12 cellular contexts compared by ENCODE assay signal in genomic region chr3:177320765-177321247, GRCh38.
DNase-seq lines count a peak whose midpoint lies in the region; ATAC-seq and TF ChIP-seq lines count a peak whose summit lies in the region.
"Had no signal": no experiment of that assay in that cellular context is flagged by ENCODE, and none has a peak within 500 bp of the region (broad histone marks: within the 10 kb centered on the region; RNA-seq: fewer than 3 reads in every experiment).

No MANE protein-coding gene starts in this region.

- intact Hi-C loops in Calu3 (cut with micrococcal nuclease; ENCODE audit: unreplicated experiment): no loop called here
- intact Hi-C loops in body of pancreas (cut with DNase I): no loop called here

- no peak overlapping the region for H3K27ac ChIP-seq in body of pancreas

- no peaks in the 10 kb centered on the region for H3K4me1 ChIP-seq in body of pancreas

- DNase-seq in Calu3 (no peak), germinal center (ENCODE audit: low spot score) (peak; percentile 55), body of pancreas (no peak), HCEC 1CT (no peak), retina (no peak)
- DNase-seq in stimulated activated naive CD8-positive, alpha-beta T cell treated with anti-CD3 and anti-CD28 coated beads, Interleukin-15, Interleukin-2, amounts not matched to agents 100 U/mL and 50 U/mL, for 24 hours: no peak
- DNase-seq: amniotic stem cell; DMS53; stimulated activated CD4-positive, alpha-beta T cell treated with anti-CD3 and anti-CD28 coated beads, Interleukin-2, amount 100 ng/mL, for 48 hours; T-helper 2 cell had no signal

- H3K36me3 Mint-ChIP-seq in Calu3 (ENCODE audit: insufficient read depth, unreplicated experiment): no peaks in the 10 kb centered on the region

- H3K4me1 Mint-ChIP-seq in Calu3 (ENCODE audit: low read depth, unreplicated experiment): peaks cover 11% of the 10 kb centered on the region

- TF ChIP-seq POLR2A in body of pancreas (IDR thresholded peaks at IDR 0.05): no peak

- H3K4me3 ChIP-seq in body of pancreas: no peak overlapping the region

- peak overlapping the region; percentile 21 for H3K27ac Mint-ChIP-seq in Calu3 (ENCODE audit: unreplicated experiment)

- H3K27me3 Mint-ChIP-seq in Calu3 (ENCODE audit: unreplicated experiment): no peaks in the 10 kb centered on the region

- no TSS peak for BruUV-seq in Calu3 (replicated peaks; lab: Mats Ljungman, UMichigan)

- 46 to 54% methylated on average over 4 of the region's 4 CpGs for WGBS in body of pancreas, 2 donors

- TF ChIP-seq CTCF in Calu3 (IDR thresholded peaks at IDR 0.05; ENCODE audit: unreplicated experiment): no peak
- TF ChIP-seq CTCF in body of pancreas (IDR thresholded peaks at IDR 0.05): no peak

- no peaks in the 10 kb centered on the region for H3K9me3 ChIP-seq in body of pancreas

- H3K9me3 Mint-ChIP-seq in Calu3 (ENCODE audit: low read depth, unreplicated experiment): peaks cover 2% of the 10 kb centered on the region

- CTCF ChIA-PET in Calu3 (lab: Charles Lee): no interaction called here

- H3K36me3 ChIP-seq in body of pancreas (replicated peaks in 1 of 2; ENCODE audit: insufficient read depth in 1 of 2, low read depth in 2 of 2): no peaks in the 10 kb centered on the region

- H3K4me3 Mint-ChIP-seq in Calu3 (ENCODE audit: low read depth, unreplicated experiment): no peak overlapping the region

- no peaks in the 10 kb centered on the region for H3K27me3 ChIP-seq in body of pancreas

- ATAC-seq in GM19452 (IDR thresholded peaks at IDR 0.05; ENCODE audit: unreplicated experiment) (peak; percentile 62), HG03442 (IDR thresholded peaks at IDR 0.05; ENCODE audit: unreplicated experiment) (peak; percentile 35), body of pancreas (no peak)
- ATAC-seq in stimulated activated naive CD8-positive, alpha-beta T cell treated with anti-CD3 and anti-CD28 coated beads, Interleukin-15, Interleukin-2, amounts not matched to agents 100 U/mL and 50 U/mL, for 24 hours: no peak

Comparison
In these comparisons a context has a peak if more than half of its experiments do, and no peak if none do; other contexts are left out.
1. ATAC-seq: peak in GM19452 (single experiment) and HG03442 (single experiment); none in body of pancreas (single experiment) and stimulated activated naive CD8-positive, alpha-beta T cell treated with anti-CD3 and anti-CD28 coated beads, Interleukin-15, Interleukin-2, amounts not matched to agents 100 U/mL and 50 U/mL, for 24 hours (single experiment).